1 cellular context compared by ENCODE assay signal in genomic region chr11:70660889-70661197, GRCh38.
TF ChIP-seq lines count a peak whose summit lies in the region.

No MANE protein-coding gene starts in this region.

TF ChIP-seq in WTC11, 78 proteins besides CTCF, POLR2A, EP300 and RAD21 (continued from another document):
- 0 out of 2 replicates have a peak, but pooled peaks have one; percentile 21 for TF ChIP-seq CBFB (CRISPR knock-in tag; IDR thresholded peaks at IDR 0.05; ENCODE audit: low read depth)
- TF ChIP-seq ZBTB43 (CRISPR knock-in tag; IDR thresholded peaks at IDR 0.05): no peak
